Comparison of ENCODE assay signal across 1 cellular context in genomic region chr18:11494093-11494492, GRCh38.
TF ChIP-seq lines count a peak whose summit lies in the region.

No MANE protein-coding gene starts in this region.

TF ChIP-seq in SK-N-SH, 30 proteins besides CTCF, POLR2A, EP300 and RAD21 (continued from another document):
- TF ChIP-seq ZBTB33 (IDR thresholded peaks at IDR 0.05; ENCODE audit: borderline replicate concordance, low read depth), result no peak
